8 cellular contexts compared by ENCODE assay signal in genomic region chr16:66357523-66357928, GRCh38. TPM values are rescaled to one million over a fixed set of nuclear protein-coding genes. Genes with fewer than 3 reads are reported as not detected.
A peak's percentile ranks its signal among the peaks of the same experiment; 100 is the strongest.
DNase-seq lines count a peak whose midpoint lies in the region; ATAC-seq, FAIRE-seq and TF ChIP-seq lines count a peak whose summit lies in the region.

No MANE protein-coding gene starts in this region.

- no peak for ATAC-seq in HG03457 (IDR thresholded peaks at IDR 0.05; ENCODE audit: unreplicated experiment)

- H3K27me3 ChIP-seq in astrocyte (ENCODE audit: insufficient read depth, low read length), result peaks cover 19% of the 10 kb centered on the region

- TF ChIP-seq CTCF in GM20000 (IDR thresholded peaks at IDR 0.05; ENCODE audit: extremely low read depth, missing control alignments) (peak; percentile 73), astrocyte (IDR thresholded peaks at IDR 0.05; ENCODE audit: insufficient read depth, low read depth, low read length) (peak; percentile 84)

- no peaks in the 10 kb centered on the region for H4K20me1 ChIP-seq in astrocyte (ENCODE audit: insufficient read depth, low read length)

- DNase-seq in COLO829 (ENCODE audit: low spot score) (peak; percentile 84), GM20000 (ENCODE audit: low spot score) (peak; percentile 62), NCI-H446 treated with DMSO at 0.1 percent for 48 hours (lab: John Stamatoyannopoulos, UW) (peak; percentile 65), astrocyte (ENCODE audit: low read depth) (peak; percentile 64), hippocampal formation (lab: John Stamatoyannopoulos, UW) (peak; percentile 20 to 42), GF-D8 (lab: John Stamatoyannopoulos, UW) (no peak)
- peak; percentile 6 for DNase-seq in stimulated activated CD4-positive, alpha-beta T cell treated with anti-CD3 and anti-CD28 coated beads, Interleukin-2, amount 100 ng/mL, for 4 hours (ENCODE audit: low read depth)

- no peak overlapping the region for H3K4me3 Mint-ChIP-seq in astrocyte (ENCODE audit: unreplicated experiment)

- no peak overlapping the region for H2AFZ ChIP-seq in astrocyte (ENCODE audit: low read depth, low read length)

- H3K79me2 ChIP-seq in astrocyte (ENCODE audit: insufficient read depth, low read length), result no peaks in the 10 kb centered on the region

- no peak overlapping the region for H3K4me3 ChIP-seq in astrocyte (ENCODE audit: insufficient read depth, low read depth, low read length)

- no peak overlapping the region for H3K27ac Mint-ChIP-seq in astrocyte (ENCODE audit: unreplicated experiment)

- peaks cover 1% of the 10 kb centered on the region for H3K9me3 Mint-ChIP-seq in astrocyte (ENCODE audit: unreplicated experiment)

- peak; percentile 62 for FAIRE-seq in astrocyte (lab: Jason Lieb, UNC)

- peaks cover 20% of the 10 kb centered on the region for H3K4me1 ChIP-seq in astrocyte (ENCODE audit: insufficient read depth, low read length)

- no peaks in the 10 kb centered on the region for H3K9me3 ChIP-seq in astrocyte (ENCODE audit: insufficient read depth, low read depth, low read length)

- no peak overlapping the region for H3K27ac ChIP-seq in astrocyte (ENCODE audit: low read depth, low read length)

- H3K9ac ChIP-seq in astrocyte (ENCODE audit: low read length), result no peak overlapping the region

- no peak overlapping the region for H3K4me2 ChIP-seq in astrocyte (ENCODE audit: low read length)

- peaks cover 22% of the 10 kb centered on the region for H3K27me3 Mint-ChIP-seq in astrocyte (ENCODE audit: low read depth, unreplicated experiment)

- H3K36me3 Mint-ChIP-seq in astrocyte (ENCODE audit: low read depth, unreplicated experiment), result peaks cover under 1% of the 10 kb centered on the region

- peaks cover 8% of the 10 kb centered on the region for H3K4me1 Mint-ChIP-seq in astrocyte (ENCODE audit: low read depth, unreplicated experiment)

- no peaks in the 10 kb centered on the region for H3K36me3 ChIP-seq in astrocyte (ENCODE audit: insufficient read depth, low read length)

RNA-seq across cellular contexts. Expression of gene CDH5, which starts 9.0 kb away (rescaled TPM):
- total RNA-seq in astrocyte, result 0.30 TPM in 1 of 2 replicates, not detected in the other
